29 cellular contexts compared by ENCODE assay signal in genomic region chr11:10494636-10495463, GRCh38. TPM values are rescaled to one million over a fixed set of nuclear protein-coding genes. Genes with fewer than 3 reads are reported as not detected.
A peak's percentile ranks its signal among the peaks of the same experiment; 100 is the strongest.
DNase-seq lines count a peak whose midpoint lies in the region; ATAC-seq, FAIRE-seq and TF ChIP-seq lines count a peak whose summit lies in the region.
"Had no signal": no experiment of that assay in that cellular context is flagged by ENCODE, and none has a peak within 500 bp of the region (broad histone marks: within the 10 kb centered on the region; RNA-seq: fewer than 3 reads in every experiment).

No MANE protein-coding gene starts in this region.

- no peaks in the 10 kb centered on the region for H3K27me3 Mint-ChIP-seq in activated T-helper 2 cell treated with anti-CD3 and anti-CD28 coated beads, Interferon-gamma antibody, Interleukin-2, Interleukin-4, amounts not matched to agents 10 μg/mL and 5 μg/mL and 100 μg/mL, durations not matched to agents 14 hours and 24 hours and 36 hours (ENCODE audit: low read depth)
- H3K27me3 Mint-ChIP-seq: activated B cell treated with CpG ODN at 0.5 μM for 24 hours; activated CD4-positive, alpha-beta T cell treated with anti-CD3 and anti-CD28 coated beads, Interleukin-2, amount 10 ng/mL, durations not matched to agents 7 days and 5 days; activated naive CD4-positive, alpha-beta T cell treated with anti-CD3 and anti-CD28 coated beads, Interleukin-2, amount 50 U/mL, for 24 hours; memory B cell had no signal

- H3F3A ChIP-seq in GM23248 (ENCODE audit: insufficient read depth) = peaks cover 27% of the 10 kb centered on the region

- no peak overlapping the region for H3K27ac ChIP-seq in suprapubic skin
- no peak overlapping the region for H3K27ac ChIP-seq in GM23248
- no peak overlapping the region for H3K27ac ChIP-seq in kidney (ENCODE audit: low read depth in 2 of 2, low read length in 2 of 2)
- H3K27ac ChIP-seq: gastroesophageal sphincter, prostate gland, SK-N-MC, testis, uterus had no signal

- peak; percentile 55 for DNase-seq in activated effector memory CD4-positive, alpha-beta T cell treated with anti-CD3 and anti-CD28 coated beads, Interleukin-2, amount 50 U/mL, for 16 hours
- no peak for DNase-seq in activated effector memory CD4-positive, alpha-beta T cell treated with Interleukin-2 at 50 U/mL for 16 hours
- peak; percentile 4 for DNase-seq in activated T-helper 2 cell treated with anti-CD3 and anti-CD28 coated beads, Interferon-gamma antibody, Interleukin-2, Interleukin-4, amounts not matched to agents 10 μg/mL and 5 μg/mL and 100 μg/mL, durations not matched to agents 14 hours and 24 hours and 36 hours (ENCODE audit: low spot score)
- peak; percentile 82 for DNase-seq in mesenteric fat pad (ENCODE audit: low spot score)
- peak; percentile 32 to 33 for DNase-seq in suprapubic skin (ENCODE audit: low spot score in 2 of 2)
- DNase-seq in GM23248 = no peak
- no peak for DNase-seq in kidney
- DNase-seq: activated B cell treated with CpG ODN at 0.5 μM for 24 hours; activated CD4-positive, alpha-beta T cell treated with anti-CD3 and anti-CD28 coated beads, Interleukin-2, amount 10 ng/mL, durations not matched to agents 7 days and 5 days; CD8-positive, alpha-beta T cell; DMS153; hypothalamus; left colon; NCI-H1417 treated with DMSO at 0.1 percent for 48 hours; NCI-H2029 treated with DMSO at 0.1 percent for 48 hours; NCI-H526 treated with DMSO at 0.1 percent for 48 hours; NK-92 treated with Interleukin-12 subunit alpha and Interleukin-12 subunit beta, amount 100 ng/mL, for 24 hours; nucleus accumbens; stimulated activated CD4-positive, alpha-beta T cell treated with anti-CD3 and anti-CD28 coated beads, Interleukin-4, amount 100 ng/mL, for 24 hours; testis; uterus had no signal

- no peak for ATAC-seq in HG02763 (IDR thresholded peaks at IDR 0.05; ENCODE audit: unreplicated experiment)
- ATAC-seq: CD8-positive, alpha-beta T cell; gastroesophageal sphincter; GM12878; left colon had no signal

- H3K9me3 Mint-ChIP-seq in activated T-helper 2 cell treated with anti-CD3 and anti-CD28 coated beads, Interferon-gamma antibody, Interleukin-2, Interleukin-4, amounts not matched to agents 10 μg/mL and 5 μg/mL and 100 μg/mL, durations not matched to agents 14 hours and 24 hours and 36 hours = no peaks in the 10 kb centered on the region
- H3K9me3 Mint-ChIP-seq: activated B cell treated with CpG ODN at 0.5 μM for 24 hours; activated CD4-positive, alpha-beta T cell treated with anti-CD3 and anti-CD28 coated beads, Interleukin-2, amount 10 ng/mL, durations not matched to agents 7 days and 5 days; activated naive CD4-positive, alpha-beta T cell treated with anti-CD3 and anti-CD28 coated beads, Interleukin-2, amount 50 U/mL, for 24 hours; CD8-positive, alpha-beta T cell; memory B cell had no signal

- TF ChIP-seq CTCF in suprapubic skin (IDR thresholded peaks at IDR 0.05) (no peak), kidney (IDR thresholded peaks at IDR 0.05; ENCODE audit: borderline replicate concordance, extremely low read depth, insufficient read depth) (no peak)

- H3K9me3 ChIP-seq in suprapubic skin (no peaks in the 10 kb centered on the region), GM23248 (ENCODE audit: low read depth) (no peaks in the 10 kb centered on the region), kidney (ENCODE audit: control insufficient read depth in 1 of 2, low read length in 2 of 2) (no peaks in the 10 kb centered on the region)
- H3K9me3 ChIP-seq: gastroesophageal sphincter, prostate gland, testis, uterus had no signal

- no peaks in the 10 kb centered on the region for H3K9me2 ChIP-seq in GM23248 (ENCODE audit: insufficient read depth)

- WGBS in suprapubic skin = 91% methylated on average over 14 of the region's 14 CpGs
- 97 to 98% methylated on average over 14 of the region's 14 CpGs for WGBS in GM23248 (ENCODE audit: low coverage in 1 of 2, low lambda C conversion rate in 2 of 2, missing lambda C conversion rate in 2 of 2), 2 experiments

- no peak for TF ChIP-seq POLR2A in suprapubic skin (IDR thresholded peaks at IDR 0.05)

- H3K4me3 Mint-ChIP-seq in activated T-helper 2 cell treated with anti-CD3 and anti-CD28 coated beads, Interferon-gamma antibody, Interleukin-2, Interleukin-4, amounts not matched to agents 10 μg/mL and 5 μg/mL and 100 μg/mL, durations not matched to agents 14 hours and 24 hours and 36 hours (ENCODE audit: low read depth) = no peak overlapping the region
- H3K4me3 Mint-ChIP-seq: activated B cell treated with CpG ODN at 0.5 μM for 24 hours; activated CD4-positive, alpha-beta T cell treated with anti-CD3 and anti-CD28 coated beads, Interleukin-2, amount 10 ng/mL, durations not matched to agents 7 days and 5 days; activated naive CD4-positive, alpha-beta T cell treated with anti-CD3 and anti-CD28 coated beads, Interleukin-2, amount 50 U/mL, for 24 hours; CD8-positive, alpha-beta T cell; memory B cell had no signal

- no peak overlapping the region for H3K4me2 ChIP-seq in GM23248 (ENCODE audit: unreplicated experiment)

- H3K36me3 ChIP-seq in suprapubic skin (peaks cover 18% of the 10 kb centered on the region), GM23248 (ENCODE audit: low read depth) (no peaks in the 10 kb centered on the region; the same call in 1 of the 2 replicates), kidney (ENCODE audit: control insufficient read depth in 1 of 2, insufficient read depth in 2 of 2, low read length in 2 of 2) (peaks cover 6 to 7% of the 10 kb centered on the region in 2 donors)
- H3K36me3 ChIP-seq: uterus had no signal

- no peaks in the 10 kb centered on the region for H3K27me3 ChIP-seq in suprapubic skin
- no peaks in the 10 kb centered on the region for H3K27me3 ChIP-seq in GM23248 (replicated peaks; ENCODE audit: insufficient read depth)
- H3K27me3 ChIP-seq: gastroesophageal sphincter, testis, uterus had no signal

- no peak for FAIRE-seq in kidney (lab: Jason Lieb, UNC)
- FAIRE-seq: A204.1, GM12878 had no signal

- H3K4me3 ChIP-seq in suprapubic skin (no peak overlapping the region), GM23248 (no peak overlapping the region), kidney (ENCODE audit: low read length in 2 of 2) (no peak overlapping the region)
- H3K4me3 ChIP-seq: gastroesophageal sphincter, GM12878, prostate gland, SK-N-MC, testis, uterus had no signal

- H3K4me1 ChIP-seq in suprapubic skin (peaks cover 22% of the 10 kb centered on the region), GM23248 (ENCODE audit: insufficient read depth) (peaks cover 19% of the 10 kb centered on the region), kidney (ENCODE audit: control insufficient read depth in 1 of 2, insufficient read depth in 1 of 2, low read depth in 1 of 2, low read length in 2 of 2) (peaks cover 9 to 10% of the 10 kb centered on the region in 2 donors)
- H3K4me1 ChIP-seq: prostate gland had no signal

- intact Hi-C loops in activated T-helper 2 cell treated with anti-CD3 and anti-CD28 coated beads, Interferon-gamma antibody, Interleukin-2, Interleukin-4, amounts not matched to agents 10 μg/mL and 5 μg/mL and 100 μg/mL, durations not matched to agents 14 hours and 24 hours and 36 hours (cut with micrococcal nuclease) = no loop called here
- intact Hi-C loops in kidney (cut with DNase I) = no loop called here

- peaks cover 57% of the 10 kb centered on the region for H3K36me3 Mint-ChIP-seq in activated T-helper 2 cell treated with anti-CD3 and anti-CD28 coated beads, Interferon-gamma antibody, Interleukin-2, Interleukin-4, amounts not matched to agents 10 μg/mL and 5 μg/mL and 100 μg/mL, durations not matched to agents 14 hours and 24 hours and 36 hours (ENCODE audit: low read depth)

- no peak overlapping the region for H3K27ac Mint-ChIP-seq in activated T-helper 2 cell treated with anti-CD3 and anti-CD28 coated beads, Interferon-gamma antibody, Interleukin-2, Interleukin-4, amounts not matched to agents 10 μg/mL and 5 μg/mL and 100 μg/mL, durations not matched to agents 14 hours and 24 hours and 36 hours
- H3K27ac Mint-ChIP-seq: activated B cell treated with CpG ODN at 0.5 μM for 24 hours; activated CD4-positive, alpha-beta T cell treated with anti-CD3 and anti-CD28 coated beads, Interleukin-2, amount 10 ng/mL, durations not matched to agents 7 days and 5 days; activated naive CD4-positive, alpha-beta T cell treated with anti-CD3 and anti-CD28 coated beads, Interleukin-2, amount 50 U/mL, for 24 hours had no signal

- TF ChIP-seq EP300 in suprapubic skin (IDR thresholded peaks at IDR 0.05) = no peak

- in situ Hi-C loops in GM23248 (cut with MboI) = loop anchor here (5.0 kb wide), 1 partner anchor 48 kb away; no protein-coding TSS in a partner anchor

- H4K20me1 ChIP-seq in GM23248 (ENCODE audit: insufficient read depth) = no peaks in the 10 kb centered on the region

- no peaks in the 10 kb centered on the region for H3K4me1 Mint-ChIP-seq in activated T-helper 2 cell treated with anti-CD3 and anti-CD28 coated beads, Interferon-gamma antibody, Interleukin-2, Interleukin-4, amounts not matched to agents 10 μg/mL and 5 μg/mL and 100 μg/mL, durations not matched to agents 14 hours and 24 hours and 36 hours (ENCODE audit: low read depth)
- H3K4me1 Mint-ChIP-seq: activated CD4-positive, alpha-beta T cell treated with anti-CD3 and anti-CD28 coated beads, Interleukin-2, amount 10 ng/mL, durations not matched to agents 7 days and 5 days had no signal

- H3K9ac ChIP-seq in GM23248 (no peak overlapping the region), kidney (ENCODE audit: low read length in 2 of 2) (no peak overlapping the region)

- H2AFZ ChIP-seq in GM23248 = no peak overlapping the region

- no peaks in the 10 kb centered on the region for H3K79me2 ChIP-seq in GM23248 (ENCODE audit: insufficient read depth)

RNA-seq across cellular contexts. Expression of gene AMPD3, which starts 39.8 kb away (rescaled TPM):
- total RNA-seq in activated T-helper 2 cell treated with anti-CD3 and anti-CD28 coated beads, Interferon-gamma antibody, Interleukin-2, Interleukin-4, amounts not matched to agents 10 μg/mL and 5 μg/mL and 100 μg/mL, durations not matched to agents 14 hours and 24 hours and 36 hours = 24.8 and 26.1 TPM in 2 replicates
- total RNA-seq in mesenteric fat pad (27.2 TPM), suprapubic skin (10 to 100 TPM; 23.5 to 51.7 (median 27.4) TPM), kidney (16.5 TPM)
- total RNA-seq in GM23248 (2014; rRNA removed; shearing (Covaris generic)) = 4.9 and 6.4 TPM in 2 replicates
- polyA plus RNA-seq in GM23248 (2016; fragmentation: Nextera tagmentation; extraction: Ambion mirVana) (3.3 and 3.6 TPM in 2 replicates), kidney (ENCODE audit: insufficient read depth, low read depth, low replicate concordance) (8.4 TPM)

RNA-seq across cellular contexts. Expression of gene RNF141, which starts 46.1 kb away (rescaled TPM):
- total RNA-seq in activated T-helper 2 cell treated with anti-CD3 and anti-CD28 coated beads, Interferon-gamma antibody, Interleukin-2, Interleukin-4, amounts not matched to agents 10 μg/mL and 5 μg/mL and 100 μg/mL, durations not matched to agents 14 hours and 24 hours and 36 hours = 13.2 and 15.6 TPM in 2 replicates
- total RNA-seq in mesenteric fat pad = 54.0 TPM
- 10 to 100 TPM; 68.2 to 83.4 (median 73.7) TPM for total RNA-seq in suprapubic skin
- total RNA-seq in GM23248 (2014; rRNA removed; shearing (Covaris generic)) = 35.5 and 35.9 TPM in 2 replicates
- 46.9 and 48.6 TPM in 2 replicates for polyA plus RNA-seq in GM23248 (2016; fragmentation: Nextera tagmentation; extraction: Ambion mirVana)
- 35.8 TPM for total RNA-seq in kidney
- 20.5 TPM for polyA plus RNA-seq in kidney (ENCODE audit: insufficient read depth, low read depth, low replicate concordance)

Comparison
In these comparisons a context has a peak if more than half of its experiments do, and no peak if none do; other contexts are left out.
1. DNase-seq: peak in activated effector memory CD4-positive, alpha-beta T cell treated with anti-CD3 and anti-CD28 coated beads, Interleukin-2, amount 50 U/mL, for 16 hours (single experiment), activated T-helper 2 cell treated with anti-CD3 and anti-CD28 coated beads, Interferon-gamma antibody, Interleukin-2, Interleukin-4, amounts not matched to agents 10 μg/mL and 5 μg/mL and 100 μg/mL, durations not matched to agents 14 hours and 24 hours and 36 hours (single experiment), mesenteric fat pad (single experiment) and suprapubic skin (2 of 2); none in activated effector memory CD4-positive, alpha-beta T cell treated with Interleukin-2 at 50 U/mL for 16 hours (single experiment), GM23248 (single experiment) and kidney (single experiment).